Comparison of ENCODE assay signal across 8 cellular contexts in the genomic region with DNA sequence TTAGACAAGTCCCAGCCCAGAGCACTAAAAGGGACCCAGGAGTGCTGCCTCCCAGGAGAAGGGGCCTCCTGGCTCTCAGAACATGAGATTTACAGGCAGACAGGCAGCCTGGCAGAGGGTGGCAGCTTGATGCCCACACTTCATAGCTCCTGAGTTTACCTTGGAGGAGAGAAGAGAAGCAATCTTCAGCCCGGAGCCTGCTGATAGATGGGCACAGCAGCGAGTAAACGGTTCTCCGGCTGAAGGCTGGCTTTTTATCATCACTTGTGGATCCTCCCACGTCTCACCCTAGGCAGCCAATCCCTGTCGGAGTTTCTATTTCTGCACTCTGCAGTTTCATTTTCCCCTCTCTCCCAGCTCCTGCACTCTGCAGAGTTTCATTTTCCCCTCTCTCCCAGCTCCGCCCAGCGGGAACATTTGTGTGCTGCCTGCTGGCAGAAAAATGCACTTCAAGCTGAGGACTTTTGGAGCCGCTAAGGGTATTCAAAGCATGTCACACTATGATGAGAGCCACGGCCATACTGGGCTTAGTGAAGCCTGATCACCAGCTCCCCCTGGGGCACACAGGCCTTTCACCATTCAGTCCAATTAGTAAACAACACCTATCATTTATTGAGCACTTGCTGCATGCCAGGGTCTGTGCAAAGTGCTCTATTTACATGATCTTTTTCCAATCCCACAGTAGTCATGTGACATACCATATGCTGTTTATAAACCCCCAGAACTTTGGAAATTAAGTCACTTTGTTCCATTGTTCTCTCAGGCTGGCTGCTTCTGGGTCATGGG. TPM values are rescaled to one million over a fixed set of nuclear protein-coding genes. Genes with fewer than 3 reads are reported as not detected.
DNase-seq lines count a peak whose midpoint lies in the region; ATAC-seq, FAIRE-seq and TF ChIP-seq lines count a peak whose summit lies in the region.

A gene with protein sequence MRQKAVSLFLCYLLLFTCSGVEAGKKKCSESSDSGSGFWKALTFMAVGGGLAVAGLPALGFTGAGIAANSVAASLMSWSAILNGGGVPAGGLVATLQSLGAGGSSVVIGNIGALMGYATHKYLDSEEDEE (minus strand): TSS at position 229 of the 786 bp plus-strand sequence. CDS start 2,878 bp downstream, outside the sequence.

- peak within 1 kb of the TSS; percentile 48 for H3K9ac ChIP-seq in HepG2 (ENCODE audit: insufficient read depth, low read depth, low read length)

- in situ Hi-C loops in HepG2 (cut with HindIII; ENCODE audit: extremely low pct_ligation_motif_present, low pct_unique_long_range_greater_than_20kb), result no loop called here

- TF ChIP-seq EP300 in HepG2 (IDR thresholded peaks at IDR 0.05; ENCODE audit: low read depth in 2 of 2, low read length in 2 of 2), result no peak
- TF ChIP-seq EP300 in HepG2 (CRISPR knock-in tag; IDR thresholded peaks at IDR 0.05; ENCODE audit: borderline replicate concordance), result no peak

- H2AFZ ChIP-seq in HepG2 (ENCODE audit: low read length), result peak within 1 kb of the TSS; percentile 46

- H3K9me3 ChIP-seq in BE2C (no peaks in the 10 kb centered on the region), HepG2 (ENCODE audit: low read length) (no peaks in the 10 kb centered on the region)

- POLR2A ChIA-PET in activated CD4-positive, alpha-beta T cell treated with anti-CD3 and anti-CD28 coated beads, Interleukin-2, amount 10 ng/mL, durations not matched to agents 7 days and 5 days (lab: Charles Lee), result interaction anchor here (0.5 to 1.5 kb wide), 8 partner anchors 9 to 564 kb away, joined by 3 to 6 read pairs (median 3); a partner anchor contains a TSS
- POLR2A ChIA-PET in HepG2 (lab: Yijun Ruan, JAX), result interaction anchor here (0.7 to 2.1 kb wide), 15 partner anchors 9 to 307 kb away, joined by 3 to 21 read pairs (median 4); a partner anchor contains a TSS

- CTCF ChIA-PET in activated CD4-positive, alpha-beta T cell treated with anti-CD3 and anti-CD28 coated beads, Interleukin-2, amount 10 ng/mL, durations not matched to agents 7 days and 5 days (lab: Charles Lee), result interaction anchor here (0.6 to 2.0 kb wide), 12 partner anchors 8 to 146 kb away, joined by 3 to 16 read pairs (median 3); a partner anchor contains a TSS
- CTCF ChIA-PET in HepG2 (lab: Yijun Ruan, JAX; ENCODE audit: low intra/inter-chr PET ratio, low total read pairs), result no interaction called here

- peak within 1 kb of the TSS; percentile 97 for H3K27ac Mint-ChIP-seq in activated CD4-positive, alpha-beta T cell treated with anti-CD3 and anti-CD28 coated beads, Interleukin-2, amount 10 ng/mL, durations not matched to agents 7 days and 5 days
- peak within 1 kb of the TSS; percentile 82 for H3K27ac Mint-ChIP-seq in dendritic cell treated with granulocyte-macrophage colony-stimulating factor and Interleukin-4, amounts not matched to agents 40 ng/mL and 50 ng/mL, for 4 days

- no peaks in the 10 kb centered on the region for H4K20me1 ChIP-seq in HepG2 (ENCODE audit: insufficient read depth, low read length)

- no TSS peak for BruUV-seq in HepG2 (replicated peaks; lab: Mats Ljungman, UMichigan)

- peak; percentile 96 for FAIRE-seq in HepG2 (lab: Jason Lieb, UNC)

- no peaks in the 10 kb centered on the region for H3K9me3 Mint-ChIP-seq in activated CD4-positive, alpha-beta T cell treated with anti-CD3 and anti-CD28 coated beads, Interleukin-2, amount 10 ng/mL, durations not matched to agents 7 days and 5 days
- H3K9me3 Mint-ChIP-seq in dendritic cell treated with granulocyte-macrophage colony-stimulating factor and Interleukin-4, amounts not matched to agents 40 ng/mL and 50 ng/mL, for 4 days, result no peaks in the 10 kb centered on the region

- no peaks in the 10 kb centered on the region for H3K27me3 Mint-ChIP-seq in activated CD4-positive, alpha-beta T cell treated with anti-CD3 and anti-CD28 coated beads, Interleukin-2, amount 10 ng/mL, durations not matched to agents 7 days and 5 days
- no peaks in the 10 kb centered on the region for H3K27me3 Mint-ChIP-seq in dendritic cell treated with granulocyte-macrophage colony-stimulating factor and Interleukin-4, amounts not matched to agents 40 ng/mL and 50 ng/mL, for 4 days

- no peaks in the 10 kb centered on the region for H3K79me2 ChIP-seq in HepG2 (ENCODE audit: insufficient read depth, low read length)

- peaks cover 39% of the 10 kb centered on the region for H3K4me1 Mint-ChIP-seq in activated CD4-positive, alpha-beta T cell treated with anti-CD3 and anti-CD28 coated beads, Interleukin-2, amount 10 ng/mL, durations not matched to agents 7 days and 5 days
- H3K4me1 Mint-ChIP-seq in dendritic cell treated with granulocyte-macrophage colony-stimulating factor and Interleukin-4, amounts not matched to agents 40 ng/mL and 50 ng/mL, for 4 days (ENCODE audit: low read depth), result peaks cover 46% of the 10 kb centered on the region

- peak within 1 kb of the TSS; percentile 98 for H3K4me3 Mint-ChIP-seq in activated CD4-positive, alpha-beta T cell treated with anti-CD3 and anti-CD28 coated beads, Interleukin-2, amount 10 ng/mL, durations not matched to agents 7 days and 5 days
- H3K4me3 Mint-ChIP-seq in dendritic cell treated with granulocyte-macrophage colony-stimulating factor and Interleukin-4, amounts not matched to agents 40 ng/mL and 50 ng/mL, for 4 days, result peak within 1 kb of the TSS; percentile 76

- TF ChIP-seq CTCF in BE2C (IDR thresholded peaks at IDR 0.05; ENCODE audit: low read depth, low read length) (0 out of 2 replicates have a peak, but pooled peaks have one; percentile 32), HepG2 (CRISPR knock-in tag; IDR thresholded peaks at IDR 0.05) (peak; percentile 50)

- intact Hi-C loops in dendritic cell treated with granulocyte-macrophage colony-stimulating factor and Interleukin-4, amounts not matched to agents 40 ng/mL and 50 ng/mL, for 4 days (cut with micrococcal nuclease), result loop anchor here (2.0 kb wide), 1 partner anchor 53 kb away; a partner anchor contains a TSS
- intact Hi-C loops in HepG2 (cut with micrococcal nuclease; ENCODE audit: unreplicated experiment), result loop anchor here (1.0 to 5.0 kb wide), 3 partner anchors 47 to 160 kb away; a partner anchor contains a TSS

- peak; percentile 29; the same call in 1 of the 2 replicates for TF ChIP-seq RAD21 in HepG2 (CRISPR knock-in tag; IDR thresholded peaks at IDR 0.05)

- peak within 1 kb of the TSS; percentile 85 for H3K4me2 ChIP-seq in HepG2 (ENCODE audit: low read depth, low read length)

- no peaks in the 10 kb centered on the region for H3K36me3 ChIP-seq in BE2C
- no peaks in the 10 kb centered on the region for H3K36me3 ChIP-seq in HepG2 (replicated peaks in 1 of 2; ENCODE audit: control insufficient read depth in 1 of 2, insufficient read depth in 2 of 2, low read length in 2 of 2)

- H3K27ac ChIP-seq in HepG2 (ENCODE audit: extremely low read length, insufficient read depth, low read length), result peak within 1 kb of the TSS; percentile 58

- H3K36me3 Mint-ChIP-seq in activated CD4-positive, alpha-beta T cell treated with anti-CD3 and anti-CD28 coated beads, Interleukin-2, amount 10 ng/mL, durations not matched to agents 7 days and 5 days (ENCODE audit: low read depth), result peaks cover 20% of the 10 kb centered on the region
- H3K36me3 Mint-ChIP-seq in dendritic cell treated with granulocyte-macrophage colony-stimulating factor and Interleukin-4, amounts not matched to agents 40 ng/mL and 50 ng/mL, for 4 days (ENCODE audit: low read depth), result peaks cover 6% of the 10 kb centered on the region

- TF ChIP-seq POLR2A in HepG2 (IDR thresholded peaks at IDR 0.05; ENCODE audit: insufficient read depth in 1 of 2, low read depth in 2 of 2, low read length in 2 of 2), result peak; percentile 56 to 73

- under 1% methylated on average over 10 of the region's 10 CpGs for WGBS in HepG2 (ENCODE audit: low lambda C conversion rate)

- DNase-seq in BE2C, result peak; percentile 80
- DNase-seq in NCI-H526 treated with DMSO at 0.1 percent for 48 hours (lab: John Stamatoyannopoulos, UW), result peak; percentile 90
- DNase-seq in activated CD4-positive, alpha-beta T cell treated with anti-CD3 and anti-CD28 coated beads, Interleukin-2, amount 10 ng/mL, durations not matched to agents 7 days and 5 days, result peak; percentile 92
- DNase-seq in HepG2 (ENCODE audit: low spot score), result peak; percentile 96
- DNase-seq in stimulated activated CD4-positive, alpha-beta T cell treated with anti-CD3 and anti-CD28 coated beads, Interleukin-4, amount 100 ng/mL, for 1 hour, result peak; percentile 65

- ATAC-seq in GM19043 (IDR thresholded peaks at IDR 0.05; ENCODE audit: low read depth, unreplicated experiment) (peak; percentile 78), HG03442 (IDR thresholded peaks at IDR 0.05; ENCODE audit: unreplicated experiment) (peak; percentile 79), HepG2 (peak; percentile 98)

- no peaks in the 10 kb centered on the region for H3K4me1 ChIP-seq in BE2C
- H3K4me1 ChIP-seq in HepG2 (ENCODE audit: insufficient read depth, low read length), result peaks cover 40% of the 10 kb centered on the region

- peak within 1 kb of the TSS; percentile 56 for H3K4me3 ChIP-seq in BE2C (ENCODE audit: low read depth, low read length)
- H3K4me3 ChIP-seq in HepG2 (replicated peaks in 1 of 3; ENCODE audit: insufficient read depth in 1 of 3, low read depth in 2 of 3, low read length in 3 of 3), result peak within 1 kb of the TSS; percentile 48 to 70 (median 61)

- H3K27me3 ChIP-seq in BE2C (no peaks in the 10 kb centered on the region), HepG2 (ENCODE audit: control insufficient read depth in 1 of 2, insufficient read depth in 2 of 2, low read length in 2 of 2) (no peaks in the 10 kb centered on the region)

RNA-seq across cellular contexts. Expression of the gene that starts here (rescaled TPM):
- 19.9 TPM for polyA plus RNA-seq in BE2C (2012; ENCODE audit: insufficient read depth, insufficient read length, low read depth)
- 100 to 1,000 TPM; 231 to 321 TPM for total RNA-seq in activated CD4-positive, alpha-beta T cell treated with anti-CD3 and anti-CD28 coated beads, Interleukin-2, amount 10 ng/mL, durations not matched to agents 7 days and 5 days
- total RNA-seq in HepG2 (2016; rRNA removed; fragmentation: Illumina TruSeq; extraction: Trizol), result 6.1 and 13.2 TPM in 2 replicates
- 2.7 and 3.0 TPM in 2 replicates for total RNA-seq in HepG2 (2016; cell fraction: cytosol; rRNA removed; fragmentation: Illumina TruSeq; extraction: Trizol; ENCODE audit: low read depth)
- 7.4 and 12.7 TPM in 2 replicates for total RNA-seq in HepG2 (2016; cell fraction: insoluble cytoplasmic fraction; rRNA removed; fragmentation: Illumina TruSeq; extraction: Trizol)
- total RNA-seq in HepG2 (2016; cell fraction: membrane; rRNA removed; fragmentation: Illumina TruSeq; extraction: Trizol), result 3.2 and 3.3 TPM in 2 replicates
- total RNA-seq in HepG2 (2016; cell fraction: nucleus; rRNA removed; fragmentation: Illumina TruSeq; extraction: Trizol), result 8.4 and 10.6 TPM in 2 replicates
- polyA plus RNA-seq in HepG2 (2011; rRNA removed), result 12.9 and 21.8 TPM in 2 replicates
- polyA plus RNA-seq in HepG2 (2011; cell fraction: cytosol; rRNA removed), result 18.2 and 23.3 TPM in 2 replicates
- 6.3 and 11.3 TPM in 2 replicates for polyA plus RNA-seq in HepG2 (2011; cell fraction: nucleus; rRNA removed)
- polyA plus RNA-seq in HepG2 (2012), result 10.8 and 16.9 TPM in 2 replicates
- 2.0 and 3.3 TPM in 2 replicates for polyA plus RNA-seq in HepG2 (2016; cell fraction: cytosol; fragmentation: Illumina TruSeq; extraction: Trizol; ENCODE audit: low read depth)
- polyA plus RNA-seq in HepG2 (2016; cell fraction: insoluble cytoplasmic fraction; fragmentation: Illumina TruSeq; extraction: Trizol; ENCODE audit: low read depth), result 5.6 and 6.9 TPM in 2 replicates
- polyA plus RNA-seq in HepG2 (2016; cell fraction: membrane; fragmentation: Illumina TruSeq; extraction: Trizol; ENCODE audit: low read depth), result 3.2 and 3.9 TPM in 2 replicates
- polyA plus RNA-seq in HepG2 (2016; cell fraction: nucleus; fragmentation: Illumina TruSeq; extraction: Trizol; ENCODE audit: insufficient read depth, low read depth), result 12.0 and 16.6 TPM in 2 replicates
- polyA minus RNA-seq in HepG2 (2011; rRNA and poly(A)+ RNA removed; ENCODE audit: low replicate concordance), result 7.1 and 42.2 TPM in 2 replicates
- 4.4 and 7.3 TPM in 2 replicates for polyA minus RNA-seq in HepG2 (2011; cell fraction: cytosol; rRNA and poly(A)+ RNA removed)
- 1.3 and 1.4 TPM in 2 replicates for polyA minus RNA-seq in HepG2 (2011; cell fraction: nucleus; rRNA and poly(A)+ RNA removed)

Comparison
In these comparisons a context has a peak if more than half of its experiments do, and no peak if none do; other contexts are left out.
1. Peak in every context shown above with its lines: DNase-seq, ATAC-seq, H3K4me3 ChIP-seq and H3K27ac ChIP-seq.
2. RNA of the gene that starts here (total RNA-seq): 231 to 321 TPM in activated CD4-positive, alpha-beta T cell treated with anti-CD3 and anti-CD28 coated beads, Interleukin-2, amount 10 ng/mL, durations not matched to agents 7 days and 5 days; 2.7 to 13.2 TPM in HepG2; every median in the first group is over 10 times any median in the second.